Comparison of ENCODE assay signal across 12 cellular contexts in the genomic region with DNA sequence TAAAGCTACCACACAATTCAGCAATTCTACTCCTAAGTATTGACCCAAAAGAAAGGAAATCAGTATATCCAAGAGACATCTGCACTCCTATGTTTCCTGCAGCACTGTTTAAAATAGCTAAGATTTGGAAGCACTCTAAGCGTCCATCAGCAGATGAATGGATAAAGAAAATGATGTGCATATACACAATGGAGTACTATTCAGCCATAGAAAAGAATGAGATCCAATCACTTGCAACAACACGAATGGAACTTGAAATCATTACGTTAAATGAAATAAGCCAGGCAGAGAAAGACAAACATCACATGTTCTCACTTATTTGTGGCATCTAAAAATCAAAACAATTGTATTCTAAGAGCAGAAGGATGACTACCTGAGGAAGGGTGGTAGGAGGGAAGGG. TPM values are rescaled to one million over a fixed set of nuclear protein-coding genes. Genes with fewer than 3 reads are reported as not detected.
A peak's percentile ranks its signal among the peaks of the same experiment; 100 is the strongest.
DNase-seq lines count a peak whose midpoint lies in the region; ATAC-seq lines count a peak whose summit lies in the region.
"Had no signal": no experiment of that assay in that cellular context is flagged by ENCODE, and none has a peak within 500 bp of the region (broad histone marks: within the 10 kb centered on the region; RNA-seq: fewer than 3 reads in every experiment).

No MANE protein-coding gene starts in this region.

- peak overlapping the region; percentile 92 for H3K4me2 ChIP-seq in GM23248 (ENCODE audit: unreplicated experiment)

- peaks cover 78% of the 10 kb centered on the region for H3K79me2 ChIP-seq in GM23248 (ENCODE audit: insufficient read depth)

- peaks cover 41 to 80% (median 53%) of the 10 kb centered on the region in 4 donors for H3K4me1 Mint-ChIP-seq in CD4-positive, alpha-beta memory T cell
- H3K4me1 Mint-ChIP-seq in activated T-helper 2 cell treated with anti-CD3 and anti-CD28 coated beads, Interferon-gamma antibody, Interleukin-2, Interleukin-4, amounts not matched to agents 10 μg/mL and 5 μg/mL and 100 μg/mL, durations not matched to agents 14 hours and 24 hours and 36 hours (ENCODE audit: low read depth), result peaks cover 63% of the 10 kb centered on the region
- H3K4me1 Mint-ChIP-seq in natural killer cell treated with Interleukin-12 subunit alpha and Interleukin-12 subunit beta and Interleukin-15 and Interleukin-18, amount 100 ng/mL, for 72 hours (ENCODE audit: low read depth in 2 of 2), result peaks cover 65 to 68% of the 10 kb centered on the region in 2 donors

- no peak for ATAC-seq in natural killer cell treated with Interleukin-12 subunit alpha and Interleukin-12 subunit beta and Interleukin-15 and Interleukin-18, amount 100 ng/mL, for 72 hours
- no peak for ATAC-seq in GM18868 (IDR thresholded peaks at IDR 0.05; ENCODE audit: unreplicated experiment)
- ATAC-seq: foreskin keratinocyte had no signal

- peak overlapping the region in 6 of 7 donors; percentile 5 to 64 (median 16) for H3K27ac Mint-ChIP-seq in CD4-positive, alpha-beta memory T cell
- H3K27ac Mint-ChIP-seq in activated T-helper 2 cell treated with anti-CD3 and anti-CD28 coated beads, Interferon-gamma antibody, Interleukin-2, Interleukin-4, amounts not matched to agents 10 μg/mL and 5 μg/mL and 100 μg/mL, durations not matched to agents 14 hours and 24 hours and 36 hours, result peak overlapping the region; percentile 69
- H3K27ac Mint-ChIP-seq in natural killer cell treated with Interleukin-12 subunit alpha and Interleukin-12 subunit beta and Interleukin-15 and Interleukin-18, amount 100 ng/mL, for 72 hours, result peak overlapping the region; percentile 71 to 100

- POLR2A ChIA-PET in CD4-positive, alpha-beta memory T cell (lab: Charles Lee; ENCODE audit: partially characterized antibody), result interaction anchor here (1.0 to 6.8 kb wide), 5 partner anchors 34 to 164 kb away, joined by 3 to 110 read pairs (median 9); partner anchors contain the start of gene SLFN12L

- H3K9ac ChIP-seq in GM23248, result peak overlapping the region; percentile 98; the same call in 1 of the 2 replicates

- no peaks in the 10 kb centered on the region for H4K20me1 ChIP-seq in GM23248 (ENCODE audit: insufficient read depth)

- no peaks in the 10 kb centered on the region for H3K36me3 ChIP-seq in CD4-positive, alpha-beta memory T cell (ENCODE audit: insufficient read depth, low read length)
- no peaks in the 10 kb centered on the region for H3K36me3 ChIP-seq in GM23248 (ENCODE audit: low read depth)
- H3K36me3 ChIP-seq: transverse colon had no signal

- in situ Hi-C loops in GM23248 (cut with MboI), result no loop called here

- H3F3A ChIP-seq in GM23248 (ENCODE audit: insufficient read depth), result peaks cover 19% of the 10 kb centered on the region

- no peak overlapping the region for H3K4me3 ChIP-seq in CD4-positive, alpha-beta memory T cell (ENCODE audit: low read length in 2 of 2)
- H3K4me3 ChIP-seq in GM23248, result peak overlapping the region; percentile 92

- 45 to 50% methylated on average over 3 of the region's 3 CpGs for WGBS in GM23248 (ENCODE audit: low coverage in 1 of 2, low lambda C conversion rate in 2 of 2, missing lambda C conversion rate in 2 of 2), 2 experiments

- no peaks in the 10 kb centered on the region for H3K27me3 ChIP-seq in CD4-positive, alpha-beta memory T cell (ENCODE audit: insufficient read depth, low read length)
- H3K27me3 ChIP-seq in GM23248 (replicated peaks; ENCODE audit: insufficient read depth), result no peaks in the 10 kb centered on the region

- no peak overlapping the region for H2AFZ ChIP-seq in GM23248

- no peaks in the 10 kb centered on the region for H3K27me3 Mint-ChIP-seq in CD4-positive, alpha-beta memory T cell
- no peaks in the 10 kb centered on the region for H3K27me3 Mint-ChIP-seq in activated T-helper 2 cell treated with anti-CD3 and anti-CD28 coated beads, Interferon-gamma antibody, Interleukin-2, Interleukin-4, amounts not matched to agents 10 μg/mL and 5 μg/mL and 100 μg/mL, durations not matched to agents 14 hours and 24 hours and 36 hours (ENCODE audit: low read depth)
- no peaks in the 10 kb centered on the region for H3K27me3 Mint-ChIP-seq in natural killer cell treated with Interleukin-12 subunit alpha and Interleukin-12 subunit beta and Interleukin-15 and Interleukin-18, amount 100 ng/mL, for 72 hours

- H3K9me3 Mint-ChIP-seq in CD4-positive, alpha-beta memory T cell, result peaks cover 0 to 14% (median 4%) of the 10 kb centered on the region in 8 donors
- H3K9me3 Mint-ChIP-seq in activated T-helper 2 cell treated with anti-CD3 and anti-CD28 coated beads, Interferon-gamma antibody, Interleukin-2, Interleukin-4, amounts not matched to agents 10 μg/mL and 5 μg/mL and 100 μg/mL, durations not matched to agents 14 hours and 24 hours and 36 hours, result peaks cover 27% of the 10 kb centered on the region
- H3K9me3 Mint-ChIP-seq in natural killer cell treated with Interleukin-12 subunit alpha and Interleukin-12 subunit beta and Interleukin-15 and Interleukin-18, amount 100 ng/mL, for 72 hours, result peaks cover 13% of the 10 kb centered on the region

- H3K9me3 ChIP-seq in CD4-positive, alpha-beta memory T cell (ENCODE audit: control insufficient read depth in 1 of 2, low read length in 2 of 2), result no peaks in the 10 kb centered on the region
- no peaks in the 10 kb centered on the region for H3K9me3 ChIP-seq in GM23248 (ENCODE audit: low read depth)
- H3K9me3 ChIP-seq: transverse colon had no signal

- peaks cover 58% of the 10 kb centered on the region for H3K4me1 ChIP-seq in CD4-positive, alpha-beta memory T cell (ENCODE audit: insufficient read depth, low read length)
- H3K4me1 ChIP-seq in GM23248 (ENCODE audit: insufficient read depth), result peaks cover 32% of the 10 kb centered on the region
- H3K4me1 ChIP-seq: foreskin keratinocyte had no signal

- H3K4me3 Mint-ChIP-seq in CD4-positive, alpha-beta memory T cell, result peak overlapping the region; percentile 44 to 99 (median 86)
- peak overlapping the region; percentile 96 for H3K4me3 Mint-ChIP-seq in activated T-helper 2 cell treated with anti-CD3 and anti-CD28 coated beads, Interferon-gamma antibody, Interleukin-2, Interleukin-4, amounts not matched to agents 10 μg/mL and 5 μg/mL and 100 μg/mL, durations not matched to agents 14 hours and 24 hours and 36 hours (ENCODE audit: low read depth)
- H3K4me3 Mint-ChIP-seq in natural killer cell treated with Interleukin-12 subunit alpha and Interleukin-12 subunit beta and Interleukin-15 and Interleukin-18, amount 100 ng/mL, for 72 hours, result peak overlapping the region; percentile 95

- intact Hi-C loops in CD4-positive, alpha-beta memory T cell (cut with micrococcal nuclease), result loop anchor here (2.0 kb wide), 6 partner anchors 25 to 167 kb away; partner anchors contain the start of genes SLFN12, SLFN13 and SLFN5
- intact Hi-C loops in activated T-helper 2 cell treated with anti-CD3 and anti-CD28 coated beads, Interferon-gamma antibody, Interleukin-2, Interleukin-4, amounts not matched to agents 10 μg/mL and 5 μg/mL and 100 μg/mL, durations not matched to agents 14 hours and 24 hours and 36 hours (cut with micrococcal nuclease), result loop anchor here (2.0 kb wide), 5 partner anchors 59 to 165 kb away; partner anchors contain the start of genes SLFN12, SLFN12L and SLFN5

- H3K36me3 Mint-ChIP-seq in CD4-positive, alpha-beta memory T cell, result peaks cover 11 to 16% of the 10 kb centered on the region in 2 donors
- H3K36me3 Mint-ChIP-seq in activated T-helper 2 cell treated with anti-CD3 and anti-CD28 coated beads, Interferon-gamma antibody, Interleukin-2, Interleukin-4, amounts not matched to agents 10 μg/mL and 5 μg/mL and 100 μg/mL, durations not matched to agents 14 hours and 24 hours and 36 hours (ENCODE audit: low read depth), result peaks cover 57% of the 10 kb centered on the region
- H3K36me3 Mint-ChIP-seq in natural killer cell treated with Interleukin-12 subunit alpha and Interleukin-12 subunit beta and Interleukin-15 and Interleukin-18, amount 100 ng/mL, for 72 hours, result peaks cover 32% of the 10 kb centered on the region

- CTCF ChIA-PET in CD4-positive, alpha-beta memory T cell (lab: Charles Lee; ENCODE audit: partially characterized antibody), result interaction anchor here (3.3 to 5.2 kb wide), 3 partner anchors 59 to 163 kb away, joined by 11 to 29 read pairs (median 19); no protein-coding TSS in a partner anchor

- no peak for DNase-seq in CD4-positive, alpha-beta memory T cell
- no peak for DNase-seq in GM23248
- no peak for DNase-seq in activated T-helper 2 cell treated with anti-CD3 and anti-CD28 coated beads, Interferon-gamma antibody, Interleukin-2, Interleukin-4, amounts not matched to agents 10 μg/mL and 5 μg/mL and 100 μg/mL, durations not matched to agents 14 hours and 24 hours and 36 hours (ENCODE audit: low spot score)
- DNase-seq in natural killer cell treated with Interleukin-12 subunit alpha and Interleukin-12 subunit beta and Interleukin-15 and Interleukin-18, amount 100 ng/mL, for 72 hours (ENCODE audit: low spot score), result no peak
- no peak for DNase-seq in Kasumi-1 (lab: John Stamatoyannopoulos, UW)
- DNase-seq in cerebellar nuclear complex (lab: John Stamatoyannopoulos, UW), result no peak
- DNase-seq: dermis blood vessel endothelial cell, foreskin keratinocyte, islet precursor cell, NCI-H146, transverse colon had no signal

- no peaks in the 10 kb centered on the region for H3K9me2 ChIP-seq in GM23248 (ENCODE audit: insufficient read depth)

- H3K27ac ChIP-seq in CD4-positive, alpha-beta memory T cell (ENCODE audit: low read depth, low read length), result no peak overlapping the region
- H3K27ac ChIP-seq in GM23248, result no peak overlapping the region
- H3K27ac ChIP-seq: foreskin keratinocyte had no signal

RNA-seq across cellular contexts. Expression of gene SLFN11, which starts 1.5 kb away (rescaled TPM):
- total RNA-seq in CD4-positive, alpha-beta memory T cell, result 10 to 100 TPM; 72.4 to 74.2 TPM
- polyA plus RNA-seq in CD4-positive, alpha-beta memory T cell, result 10 to 100 TPM in 1 of 2 donors, 1 to 10 TPM in 1; 6.6 to 13.6 TPM
- 49.3 and 59.7 TPM in 2 replicates for total RNA-seq in GM23248 (2014; rRNA removed; shearing (Covaris generic))
- polyA plus RNA-seq in GM23248 (2016; fragmentation: Nextera tagmentation; extraction: Ambion mirVana), result 32.8 and 34.1 TPM in 2 replicates
- total RNA-seq in activated T-helper 2 cell treated with anti-CD3 and anti-CD28 coated beads, Interferon-gamma antibody, Interleukin-2, Interleukin-4, amounts not matched to agents 10 μg/mL and 5 μg/mL and 100 μg/mL, durations not matched to agents 14 hours and 24 hours and 36 hours, result 112 and 114 TPM in 2 replicates
- total RNA-seq in natural killer cell treated with Interleukin-12 subunit alpha and Interleukin-12 subunit beta and Interleukin-15 and Interleukin-18, amount 100 ng/mL, for 72 hours, result 100 to 1,000 TPM; 139 to 149 TPM

Comparison
In these comparisons a context has a peak if more than half of its experiments do, and no peak if none do; other contexts are left out.
1. H3K27ac Mint-ChIP-seq: peak in every context shown above with its lines; median percentile 86 in natural killer cell treated with Interleukin-12 subunit alpha and Interleukin-12 subunit beta and Interleukin-15 and Interleukin-18, amount 100 ng/mL, for 72 hours; 69 in activated T-helper 2 cell treated with anti-CD3 and anti-CD28 coated beads, Interferon-gamma antibody, Interleukin-2, Interleukin-4, amounts not matched to agents 10 μg/mL and 5 μg/mL and 100 μg/mL, durations not matched to agents 14 hours and 24 hours and 36 hours; 16 in CD4-positive, alpha-beta memory T cell.